ENCODE assay signal across 9 cellular contexts in the genomic region with DNA sequence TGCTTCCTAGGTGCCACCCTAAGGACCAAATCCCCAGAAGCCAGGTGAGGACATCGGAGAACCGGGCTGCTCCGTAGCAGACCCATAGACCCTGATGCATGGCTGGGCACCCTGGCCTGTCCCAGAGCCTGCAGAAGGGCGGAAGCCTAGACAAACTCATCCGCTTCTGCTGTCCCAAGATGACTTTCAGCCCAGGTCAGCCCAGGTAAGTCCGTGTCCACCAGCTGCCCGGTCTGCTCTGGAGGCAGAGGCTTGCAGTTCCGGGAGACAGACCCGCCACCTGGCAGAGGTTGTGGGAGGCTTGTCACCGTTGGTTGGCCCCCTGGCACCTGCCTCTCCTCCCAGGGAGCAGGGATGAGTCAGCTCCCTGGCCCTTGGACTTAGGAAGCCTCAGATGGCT.
"Had no signal": no experiment of that assay in that cellular context is flagged by ENCODE, and none has a peak within 500 bp of the region (broad histone marks: within the 10 kb centered on the region; RNA-seq: fewer than 3 reads in every experiment).

No MANE protein-coding gene starts in this region.

- DNase-seq: amygdala; erythroblast; midbrain; stimulated activated CD4-positive, alpha-beta T cell treated with anti-CD3 and anti-CD28 coated beads, Interleukin-12 subunit alpha, Interleukin-12 subunit beta, amount 100 ng/mL, for 4 hours; stimulated activated naive CD8-positive, alpha-beta T cell treated with anti-CD3 and anti-CD28 coated beads, Interleukin-15, Interleukin-2, amounts not matched to agents 100 U/mL and 50 U/mL, for 24 hours; T-helper 9 cell had no signal

- H3K9me3 ChIP-seq: neutrophil, right lobe of liver, suprapubic skin had no signal

- H3K27me3 ChIP-seq: right lobe of liver had no signal

- H3K4me3 ChIP-seq: right lobe of liver, suprapubic skin had no signal

- H3K27ac ChIP-seq: neutrophil, suprapubic skin had no signal

- H3K36me3 ChIP-seq: neutrophil, right lobe of liver, suprapubic skin had no signal
